ENCODE assay signal across 15 cellular contexts in the genomic region with DNA sequence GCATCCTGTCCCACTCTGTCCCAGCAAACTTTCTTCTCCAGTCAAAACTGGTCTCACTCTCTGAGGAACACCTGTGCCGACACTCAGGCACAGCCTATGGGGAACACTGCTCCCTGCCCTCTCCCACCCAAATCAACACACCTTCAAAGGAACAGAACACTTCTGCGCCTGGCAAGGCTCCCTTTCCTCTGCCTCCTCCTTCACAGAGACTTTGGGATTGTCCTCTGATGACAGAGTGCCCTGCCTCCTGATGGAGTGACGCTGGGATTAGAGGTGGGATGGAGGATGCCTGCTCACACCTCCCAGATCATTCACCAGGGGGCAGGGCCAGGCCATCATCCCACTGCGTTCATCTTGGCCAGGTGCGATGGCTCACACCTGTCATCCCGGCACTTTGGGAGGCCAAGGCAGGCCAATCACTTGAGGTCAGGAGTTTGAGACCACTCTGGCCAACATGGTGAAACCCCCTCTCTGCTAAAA. TPM values are rescaled to one million over a fixed set of nuclear protein-coding genes. Genes with fewer than 3 reads are reported as not detected.
DNase-seq lines count a peak whose midpoint lies in the region; ATAC-seq, FAIRE-seq and TF ChIP-seq lines count a peak whose summit lies in the region.
"Had no signal": no experiment of that assay in that cellular context is flagged by ENCODE, and none has a peak within 500 bp of the region (broad histone marks: within the 10 kb centered on the region; RNA-seq: fewer than 3 reads in every experiment).

No MANE protein-coding gene starts in this region.

- H3K4me3 ChIP-seq in A549: no peak overlapping the region
- H3K4me3 ChIP-seq in lower lobe of right lung: no peak overlapping the region
- H3K4me3 ChIP-seq: body of pancreas had no signal

- H3K27me3 Mint-ChIP-seq in activated T-helper 17 cell treated with anti-CD3 and anti-CD28 coated beads, Interleukin-2, amount 50 U/mL, for 72 hours: no peaks in the 10 kb centered on the region

- H3K27ac ChIP-seq in A549 (peak overlapping the region; percentile 37 to 66; a peak in 4 of 6 replicates), lower lobe of right lung (peak overlapping the region; percentile 31)
- H3K27ac ChIP-seq: body of pancreas, parathyroid adenoma had no signal

- TF ChIP-seq EP300 in A549 (IDR thresholded peaks at IDR 0.05): no peak

- peak overlapping the region; percentile 91 for H3K4me3 Mint-ChIP-seq in activated T-helper 17 cell treated with anti-CD3 and anti-CD28 coated beads, Interleukin-2, amount 50 U/mL, for 72 hours

- intact Hi-C loops in lower lobe of right lung (cut with DNase I): no loop called here

- peaks cover 50% of the 10 kb centered on the region for H3K4me1 Mint-ChIP-seq in activated T-helper 17 cell treated with anti-CD3 and anti-CD28 coated beads, Interleukin-2, amount 50 U/mL, for 72 hours

- no peaks in the 10 kb centered on the region for H3K27me3 ChIP-seq in lower lobe of right lung (ENCODE audit: low read depth)
- H3K27me3 ChIP-seq: body of pancreas had no signal

- 97% methylated on average over 2 of the region's 6 CpGs for WGBS in A549 (ENCODE audit: missing lambda C conversion rate)

- no peaks in the 10 kb centered on the region for H3K36me3 ChIP-seq in lower lobe of right lung
- H3K36me3 ChIP-seq: BE2C had no signal

- H3K9me3 ChIP-seq in A549 (no peaks in the 10 kb centered on the region), lower lobe of right lung (no peaks in the 10 kb centered on the region)
- H3K9me3 ChIP-seq: BE2C, body of pancreas had no signal

- TF ChIP-seq CTCF in A549 (IDR thresholded peaks at IDR 0.05) (no peak), lower lobe of right lung (IDR thresholded peaks at IDR 0.05) (no peak)

- H3K9me3 Mint-ChIP-seq in activated T-helper 17 cell treated with anti-CD3 and anti-CD28 coated beads, Interleukin-2, amount 50 U/mL, for 72 hours: peaks cover 3% of the 10 kb centered on the region

- ATAC-seq in A549 (no peak), lower lobe of right lung (no peak), GM21619 (IDR thresholded peaks at IDR 0.05; ENCODE audit: unreplicated experiment) (no peak), GM21717 (IDR thresholded peaks at IDR 0.05; ENCODE audit: unreplicated experiment) (no peak)
- ATAC-seq in activated T-helper 17 cell treated with anti-CD3 and anti-CD28 coated beads, Interleukin-2, amount 50 U/mL, for 72 hours (replicated peaks): no peak

- H3K4me1 ChIP-seq in A549: peaks cover 55% of the 10 kb centered on the region
- H3K4me1 ChIP-seq in lower lobe of right lung: peaks cover 22% of the 10 kb centered on the region
- H3K4me1 ChIP-seq: body of pancreas, parathyroid adenoma had no signal

- CTCF ChIA-PET in A549 (lab: Yijun Ruan, JAX): interaction anchor here (1.2 to 1.5 kb wide), 4 partner anchors 9 to 561 kb away, joined by 3 to 5 read pairs (median 4); no protein-coding TSS in a partner anchor

- FAIRE-seq in A549 (lab: Jason Lieb, UNC): no peak
- FAIRE-seq in GM12892 (lab: Jason Lieb, UNC): peak; percentile 68
- FAIRE-seq: H54 had no signal

- H3K36me3 Mint-ChIP-seq in activated T-helper 17 cell treated with anti-CD3 and anti-CD28 coated beads, Interleukin-2, amount 50 U/mL, for 72 hours (ENCODE audit: low read depth): peaks cover 14% of the 10 kb centered on the region

- TF ChIP-seq RAD21 in A549 (conservative IDR thresholded peaks at IDR 0.05 in 1 of 2, IDR thresholded peaks at IDR 0.05 in 1 of 2): no peak

- no peak for DNase-seq in A549 (ENCODE audit: low read depth in 1 of 2, low spot score in 1 of 2)
- DNase-seq in GM12892 (ENCODE audit: insufficient read length): no peak
- DNase-seq in lower lobe of right lung: no peak
- DNase-seq in NCI-H446 treated with DMSO at 0.1 percent for 48 hours (lab: John Stamatoyannopoulos, UW): no peak
- no peak for DNase-seq in NCI-H82 (lab: John Stamatoyannopoulos, UW)
- DNase-seq: body of pancreas, hypothalamus, MV-4-11, NCI-H2171 treated with DMSO at 0.1 percent for 48 hours had no signal

- POLR2A ChIA-PET in A549 (lab: Yijun Ruan, JAX): no interaction called here

- TF ChIP-seq POLR2A in A549 (IDR thresholded peaks at IDR 0.05; ENCODE audit: low read length) (no peak), GM12892 (IDR thresholded peaks at IDR 0.05; ENCODE audit: low read depth, low read length) (no peak)

- peak overlapping the region; percentile 1; the same call in 1 of the 3 replicates for H3K4me2 ChIP-seq in A549

- peak overlapping the region; percentile 100 for H3K27ac Mint-ChIP-seq in activated T-helper 17 cell treated with anti-CD3 and anti-CD28 coated beads, Interleukin-2, amount 50 U/mL, for 72 hours

TF ChIP-seq in A549, 52 proteins besides CTCF, POLR2A, EP300 and RAD21:
- no peak for TF ChIP-seq RARB (CRISPR knock-in tag; IDR thresholded peaks at IDR 0.05)
- TF ChIP-seq MAZ (IDR thresholded peaks at IDR 0.05; ENCODE audit: borderline replicate concordance, low read depth, low read length): no peak
- TF ChIP-seq PHF8 (IDR thresholded peaks at IDR 0.05; ENCODE audit: borderline replicate concordance, low read depth): no peak
- TF ChIP-seq, protein P1, sequence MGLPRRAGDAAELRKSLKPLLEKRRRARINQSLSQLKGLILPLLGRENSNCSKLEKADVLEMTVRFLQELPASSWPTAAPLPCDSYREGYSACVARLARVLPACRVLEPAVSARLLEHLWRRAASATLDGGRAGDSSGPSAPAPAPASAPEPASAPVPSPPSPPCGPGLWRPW (IDR thresholded peaks at IDR 0.05): no peak
- no peak for TF ChIP-seq GATA3 (IDR thresholded peaks at IDR 0.05; ENCODE audit: borderline replicate concordance)
- no peak for TF ChIP-seq FOSB (CRISPR knock-in tag; IDR thresholded peaks at IDR 0.05)
- TF ChIP-seq ZC3H11A (IDR thresholded peaks at IDR 0.05): no peak
- no peak for TF ChIP-seq HDAC2 (IDR thresholded peaks at IDR 0.05)
- TF ChIP-seq, protein P2, sequence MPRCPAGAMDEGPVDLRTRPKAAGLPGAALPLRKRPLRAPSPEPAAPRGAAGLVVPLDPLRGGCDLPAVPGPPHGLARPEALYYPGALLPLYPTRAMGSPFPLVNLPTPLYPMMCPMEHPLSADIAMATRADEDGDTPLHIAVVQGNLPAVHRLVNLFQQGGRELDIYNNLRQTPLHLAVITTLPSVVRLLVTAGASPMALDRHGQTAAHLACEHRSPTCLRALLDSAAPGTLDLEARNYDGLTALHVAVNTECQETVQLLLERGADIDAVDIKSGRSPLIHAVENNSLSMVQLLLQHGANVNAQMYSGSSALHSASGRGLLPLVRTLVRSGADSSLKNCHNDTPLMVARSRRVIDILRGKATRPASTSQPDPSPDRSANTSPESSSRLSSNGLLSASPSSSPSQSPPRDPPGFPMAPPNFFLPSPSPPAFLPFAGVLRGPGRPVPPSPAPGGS (IDR thresholded peaks at IDR 0.05): no peak
- no peak for TF ChIP-seq TFCP2L1 (CRISPR knock-in tag; IDR thresholded peaks at IDR 0.05)
- no peak for TF ChIP-seq ZFP36 (IDR thresholded peaks at IDR 0.05; ENCODE audit: borderline replicate concordance, partially characterized antibody)
- TF ChIP-seq NPAS2 (CRISPR knock-in tag; IDR thresholded peaks at IDR 0.05; ENCODE audit: borderline replicate concordance): no peak
- no peak for TF ChIP-seq ESRRA (IDR thresholded peaks at IDR 0.05; ENCODE audit: borderline replicate concordance, low read length)
- TF ChIP-seq TP53 (CRISPR knock-in tag; IDR thresholded peaks at IDR 0.05): no peak
- TF ChIP-seq HOXB5 (CRISPR knock-in tag; IDR thresholded peaks at IDR 0.05): no peak
TF ChIP-seq in A549: peak in this region for 0.

RNA-seq across cellular contexts. Expression of a gene that starts 26.5 kb away (rescaled TPM):
- polyA plus RNA-seq in A549 (2011; rRNA removed): 71.5 and 86.8 TPM in 2 replicates
- 67.2 and 78.1 TPM in 2 replicates for polyA plus RNA-seq in A549 (2012; cell fraction: cytosol; rRNA removed)
- 193 and 204 TPM in 2 replicates for polyA plus RNA-seq in A549 (2012; cell fraction: nucleus; rRNA removed)
- polyA plus RNA-seq in A549 (2017; fragmentation: RNase III; extraction: RNeasy Plus Mini Kit Qiagen cat#74134 plus additional on column Dnase treatment): 30.5 to 31.9 TPM (median 30.6 TPM) in 3 replicates
- 384 and 462 TPM in 2 replicates for polyA minus RNA-seq in A549 (2011; rRNA and poly(A)+ RNA removed)
- polyA plus RNA-seq in GM12892 (2012; ENCODE audit: missing spikeins): 43.8 TPM
- total RNA-seq in activated T-helper 17 cell treated with anti-CD3 and anti-CD28 coated beads, Interleukin-2, amount 50 U/mL, for 72 hours: 100 to 1,000 TPM; 163 to 201 TPM
- 242 TPM for total RNA-seq in lower lobe of right lung
